8 cellular contexts compared by ENCODE assay signal in the genomic region with DNA sequence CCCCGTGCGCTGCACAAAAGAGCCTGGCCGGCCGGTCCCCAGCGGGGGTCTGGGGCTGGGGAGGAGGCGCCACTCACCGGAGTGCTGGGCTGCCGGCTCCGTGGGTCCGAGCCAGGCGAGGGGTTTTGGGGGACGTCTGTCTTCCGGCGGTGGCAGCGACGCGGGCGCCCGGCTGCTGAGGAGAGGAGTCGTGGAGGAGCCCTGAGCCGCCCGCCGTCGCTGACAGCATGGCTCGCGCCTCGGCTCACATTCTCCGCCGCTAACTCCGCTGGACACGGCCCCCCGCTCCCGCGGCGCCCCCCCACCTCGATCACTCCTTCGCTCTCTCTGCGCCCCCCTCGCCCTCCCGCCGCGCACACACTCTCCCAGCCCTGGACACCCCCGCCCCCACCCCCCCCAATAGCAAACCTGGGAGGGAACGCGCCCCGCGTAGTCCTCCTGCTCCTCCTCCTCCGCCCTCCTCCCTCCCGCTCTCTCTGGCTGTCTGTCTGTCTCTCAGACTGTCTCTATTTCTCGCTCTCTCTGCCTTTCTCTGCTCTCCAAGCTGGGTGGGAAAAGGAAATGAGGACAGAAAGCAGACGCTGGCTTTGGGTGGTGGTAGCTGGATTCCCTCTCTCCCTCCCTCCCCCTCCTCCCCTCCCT. TPM values are rescaled to one million over a fixed set of nuclear protein-coding genes. Genes with fewer than 3 reads are reported as not detected.
A peak's percentile ranks its signal among the peaks of the same experiment; 100 is the strongest.
DNase-seq lines count a peak whose midpoint lies in the region; ATAC-seq and TF ChIP-seq lines count a peak whose summit lies in the region.

No MANE protein-coding gene starts in this region.

- no peaks in the 10 kb centered on the region for H3K9me3 ChIP-seq in left ventricle myocardium inferior (replicated peaks)

- H3K36me3 ChIP-seq in left ventricle myocardium inferior (no peaks in the 10 kb centered on the region), rectal smooth muscle tissue (ENCODE audit: control insufficient read depth, insufficient read depth, low read length) (no peaks in the 10 kb centered on the region)

- no peaks in the 10 kb centered on the region for H3K9me3 Mint-ChIP-seq in activated naive CD4-positive, alpha-beta T cell treated with anti-CD3 and anti-CD28 coated beads, Interleukin-2, amount 50 U/mL, for 72 hours

- H3K9ac ChIP-seq in rectal smooth muscle tissue (ENCODE audit: low read length), result peak overlapping the region; percentile 77

- intact Hi-C loops in left ventricle myocardium inferior (cut with micrococcal nuclease), result no loop called here

- peak overlapping the region; percentile 98 for H3K27ac ChIP-seq in left ventricle myocardium inferior (replicated peaks)
- H3K27ac ChIP-seq in rectal smooth muscle tissue (ENCODE audit: low read depth, low read length), result peak overlapping the region; percentile 91

- no peaks in the 10 kb centered on the region for H3K27me3 ChIP-seq in left ventricle myocardium inferior (ENCODE audit: low read depth)
- no peaks in the 10 kb centered on the region for H3K27me3 ChIP-seq in rectal smooth muscle tissue (ENCODE audit: control insufficient read depth, insufficient read depth, low read length)

- TF ChIP-seq CTCF in left ventricle myocardium inferior (IDR thresholded peaks at IDR 0.05; ENCODE audit: borderline replicate concordance), result no peak

- DNase-seq in NCI-H2227 (lab: John Stamatoyannopoulos, UW; ENCODE audit: unreplicated experiment), result peak; percentile 57
- no peak for DNase-seq in NCI-H2227 treated with DMSO at 0.1 percent for 48 hours (lab: John Stamatoyannopoulos, UW)
- peak; percentile 66 for DNase-seq in NCI-H1694 treated with DMSO at 0.1 percent for 48 hours (lab: John Stamatoyannopoulos, UW)
- DNase-seq in activated naive CD4-positive, alpha-beta T cell treated with anti-CD3 and anti-CD28 coated beads, Interleukin-2, amount 50 U/mL, for 72 hours (ENCODE audit: low spot score in 2 of 2), result no peak
- peak; percentile 49 for DNase-seq in left ventricle myocardium inferior
- DNase-seq in ureter (ENCODE audit: low spot score), result no peak
- no peak for DNase-seq in NCI-H524 treated with DMSO at 0.1 percent for 48 hours (lab: John Stamatoyannopoulos, UW)

- H3K36me3 Mint-ChIP-seq in activated naive CD4-positive, alpha-beta T cell treated with anti-CD3 and anti-CD28 coated beads, Interleukin-2, amount 50 U/mL, for 72 hours, result no peaks in the 10 kb centered on the region

- H3K4me1 ChIP-seq in left ventricle myocardium inferior (peaks cover 78% of the 10 kb centered on the region), rectal smooth muscle tissue (ENCODE audit: control insufficient read depth, insufficient read depth, low read length) (peaks cover 24% of the 10 kb centered on the region)

- H3K4me3 ChIP-seq in left ventricle myocardium inferior, result peak overlapping the region; percentile 99
- H3K4me3 ChIP-seq in rectal smooth muscle tissue (ENCODE audit: low read length), result peak overlapping the region; percentile 96

- H3K27ac Mint-ChIP-seq in activated naive CD4-positive, alpha-beta T cell treated with anti-CD3 and anti-CD28 coated beads, Interleukin-2, amount 50 U/mL, for 72 hours, result peak overlapping the region; percentile 57 to 90

- peak; percentile 5 to 38 for ATAC-seq in activated naive CD4-positive, alpha-beta T cell treated with anti-CD3 and anti-CD28 coated beads, Interleukin-2, amount 50 U/mL, for 72 hours

RNA-seq across cellular contexts. Expression of a gene that starts 0.5 kb away (rescaled TPM):
- total RNA-seq in activated naive CD4-positive, alpha-beta T cell treated with anti-CD3 and anti-CD28 coated beads, Interleukin-2, amount 50 U/mL, for 72 hours, result 10 to 100 TPM; 12.8 to 16.5 TPM
- 40.1 TPM for total RNA-seq in left ventricle myocardium inferior
- total RNA-seq in ureter, result 27.3 TPM

RNA-seq across cellular contexts. Expression of a gene that starts 31.5 kb away (rescaled TPM):
- under 1 TPM; 0.29 to 0.68 TPM for total RNA-seq in activated naive CD4-positive, alpha-beta T cell treated with anti-CD3 and anti-CD28 coated beads, Interleukin-2, amount 50 U/mL, for 72 hours
- total RNA-seq in left ventricle myocardium inferior (3.5 TPM), ureter (17.2 TPM)

Comparison
In these comparisons a context has a peak if more than half of its experiments do, and no peak if none do; other contexts are left out.
1. DNase-seq: peak in NCI-H2227 (single experiment), NCI-H1694 treated with DMSO at 0.1 percent for 48 hours (single experiment) and left ventricle myocardium inferior (single experiment); none in NCI-H2227 treated with DMSO at 0.1 percent for 48 hours (single experiment), activated naive CD4-positive, alpha-beta T cell treated with anti-CD3 and anti-CD28 coated beads, Interleukin-2, amount 50 U/mL, for 72 hours (0 of 2), ureter (single experiment) and NCI-H524 treated with DMSO at 0.1 percent for 48 hours (single experiment).